29 cellular contexts compared by ENCODE assay signal in the genomic region with DNA sequence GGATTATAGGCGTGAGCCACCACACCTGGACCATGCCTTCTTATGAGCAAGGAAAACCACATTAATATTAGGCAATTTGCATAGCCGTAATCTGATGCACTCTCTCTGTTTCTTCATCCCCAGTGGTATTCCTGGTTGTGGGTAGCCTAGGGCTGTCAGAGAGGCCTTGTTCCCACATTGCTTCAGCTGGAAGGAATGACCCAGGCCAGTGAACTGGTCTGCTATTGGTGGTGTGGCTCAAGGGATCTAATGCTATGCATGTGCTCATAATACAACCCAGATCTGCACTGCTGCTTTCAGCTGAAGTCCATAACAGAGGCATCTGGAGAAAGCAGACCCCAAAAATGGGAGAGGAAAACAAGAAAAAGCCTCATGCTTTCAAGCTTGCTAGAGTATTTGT. TPM values are rescaled to one million over a fixed set of nuclear protein-coding genes. Genes with fewer than 3 reads are reported as not detected.
DNase-seq lines count a peak whose midpoint lies in the region; ATAC-seq and TF ChIP-seq lines count a peak whose summit lies in the region.
"Had no signal": no experiment of that assay in that cellular context is flagged by ENCODE, and none has a peak within 500 bp of the region (broad histone marks: within the 10 kb centered on the region; RNA-seq: fewer than 3 reads in every experiment).

No MANE protein-coding gene starts in this region.

- 90 to 91% methylated on average over 2 of the region's 2 CpGs for WGBS in sigmoid colon, 2 donors

- H3K9me3 Mint-ChIP-seq in natural killer cell, result no peaks in the 10 kb centered on the region
- H3K9me3 Mint-ChIP-seq: activated CD4-positive, alpha-beta memory T cell treated with anti-CD3 and anti-CD28 coated beads for 36 hours; CD4-positive, alpha-beta memory T cell; stimulated activated naive CD8-positive, alpha-beta T cell treated with anti-CD3 and anti-CD28 coated beads, Interleukin-15, Interleukin-2, amounts not matched to agents 100 ng/mL and 50 ng/mL, for 24 hours had no signal

- no peak for ATAC-seq in HG03196 (IDR thresholded peaks at IDR 0.05; ENCODE audit: unreplicated experiment)
- ATAC-seq in natural killer cell, result no peak
- ATAC-seq: HCT116, upper lobe of right lung had no signal

- peaks cover 0 to 2% of the 10 kb centered on the region in 2 donors for H3K27me3 Mint-ChIP-seq in natural killer cell (ENCODE audit: low read depth in 2 of 2)
- H3K27me3 Mint-ChIP-seq: activated CD4-positive, alpha-beta memory T cell treated with anti-CD3 and anti-CD28 coated beads for 36 hours; CD4-positive, alpha-beta memory T cell; stimulated activated naive CD8-positive, alpha-beta T cell treated with anti-CD3 and anti-CD28 coated beads, Interleukin-15, Interleukin-2, amounts not matched to agents 100 ng/mL and 50 ng/mL, for 24 hours had no signal

- no peak for TF ChIP-seq EP300 in sigmoid colon (IDR thresholded peaks at IDR 0.05)

- no peaks in the 10 kb centered on the region for H3K9me3 ChIP-seq in sigmoid colon
- H3K9me3 ChIP-seq: upper lobe of right lung had no signal

- no peak overlapping the region for H3K4me3 Mint-ChIP-seq in natural killer cell
- H3K4me3 Mint-ChIP-seq: activated CD4-positive, alpha-beta memory T cell treated with anti-CD3 and anti-CD28 coated beads for 36 hours; CD4-positive, alpha-beta memory T cell; stimulated activated naive CD8-positive, alpha-beta T cell treated with anti-CD3 and anti-CD28 coated beads, Interleukin-15, Interleukin-2, amounts not matched to agents 100 ng/mL and 50 ng/mL, for 24 hours had no signal

- intact Hi-C loops in sigmoid colon (cut with DNase I), result loop anchor here (10.0 kb wide), 1 partner anchor 151 kb away; no protein-coding TSS in a partner anchor
- intact Hi-C loops in natural killer cell (cut with micrococcal nuclease), result no loop called here

- TF ChIP-seq CTCF in BJ (IDR thresholded peaks at IDR 0.05; ENCODE audit: insufficient read depth, low read depth, low read length) (no peak), epithelial cell of esophagus (IDR thresholded peaks at IDR 0.05; ENCODE audit: insufficient read depth, low read depth, low read length, missing control alignments) (no peak), sigmoid colon (IDR thresholded peaks at IDR 0.05) (no peak), natural killer cell (IDR thresholded peaks at IDR 0.05) (no peak)

- H3K27me3 ChIP-seq in BJ (ENCODE audit: control insufficient read depth, insufficient read depth, low read length) (peaks cover 2% of the 10 kb centered on the region; the same call in 1 of the 2 replicates), sigmoid colon (no peaks in the 10 kb centered on the region)
- H3K27me3 ChIP-seq: dorsolateral prefrontal cortex, spleen, upper lobe of right lung had no signal

- H3K4me1 ChIP-seq in sigmoid colon, result peaks cover 0 to 4% (median 0%) of the 10 kb centered on the region in 4 donors

- H3K4me3 ChIP-seq in BJ (ENCODE audit: low read depth, low read length) (no peak overlapping the region), epithelial cell of esophagus (ENCODE audit: low read length) (no peak overlapping the region), sigmoid colon (no peak overlapping the region)
- H3K4me3 ChIP-seq: dorsolateral prefrontal cortex, lung, spleen, upper lobe of right lung had no signal

- H3K36me3 ChIP-seq in BJ (ENCODE audit: control insufficient read depth, insufficient read depth, low read length) (no peaks in the 10 kb centered on the region), sigmoid colon (no peaks in the 10 kb centered on the region)
- H3K36me3 ChIP-seq: spleen, upper lobe of right lung had no signal

- no peak overlapping the region for H3K27ac Mint-ChIP-seq in natural killer cell
- H3K27ac Mint-ChIP-seq: activated CD4-positive, alpha-beta memory T cell treated with anti-CD3 and anti-CD28 coated beads for 36 hours; CD4-positive, alpha-beta memory T cell; stimulated activated naive CD8-positive, alpha-beta T cell treated with anti-CD3 and anti-CD28 coated beads, Interleukin-15, Interleukin-2, amounts not matched to agents 100 ng/mL and 50 ng/mL, for 24 hours had no signal

- POLR2A ChIA-PET in BJ (lab: Charles Lee), result no interaction called here

- DNase-seq in BJ (ENCODE audit: low read depth) (peak; percentile 29), LHCN-M2 (ENCODE audit: low read depth) (peak; percentile 4), epithelial cell of esophagus (ENCODE audit: low read depth) (peak; percentile 39), myocyte (ENCODE audit: low read depth) (peak; percentile 64), sigmoid colon (no peak), natural killer cell (no peak)
- DNase-seq in activated effector memory CD4-positive, alpha-beta T cell treated with Interleukin-2 at 50 U/mL for 16 hours, result no peak
- DNase-seq: ACHN; activated CD4-positive, alpha-beta memory T cell treated with anti-CD3 and anti-CD28 coated beads for 36 hours; activated CD4-positive, CD25-positive, alpha-beta regulatory T cell; amniotic stem cell; CD4-positive, alpha-beta memory T cell; central memory CD4-positive, alpha-beta T cell; DMS 273 treated with DMSO at 0.1 percent for 48 hours; dorsolateral prefrontal cortex; GF-D8; kidney; NCI-H1048; NCI-H2029; nucleus accumbens; SHP77; spleen; stimulated activated CD4-positive, alpha-beta T cell treated with anti-CD3 and anti-CD28 coated beads, Interleukin-4, amount 100 ng/mL, for 4 hours; SW 1271; upper lobe of right lung had no signal

- peaks cover 3 to 5% of the 10 kb centered on the region in 2 donors for H3K4me1 Mint-ChIP-seq in natural killer cell

- TF ChIP-seq POLR2A in sigmoid colon (IDR thresholded peaks at IDR 0.05), result no peak

- CTCF ChIA-PET in BJ (lab: Yijun Ruan, JAX), result interaction anchor here (0.8 kb wide), 2 partner anchors 9 to 83 kb away, joined by 3 read pairs; no protein-coding TSS in a partner anchor

- no peaks in the 10 kb centered on the region for H3K36me3 Mint-ChIP-seq in natural killer cell
- H3K36me3 Mint-ChIP-seq: activated CD4-positive, alpha-beta memory T cell treated with anti-CD3 and anti-CD28 coated beads for 36 hours; CD4-positive, alpha-beta memory T cell had no signal

- no peak overlapping the region for H3K27ac ChIP-seq in sigmoid colon
- H3K27ac ChIP-seq: dorsolateral prefrontal cortex, spleen, upper lobe of right lung had no signal

RNA-seq across cellular contexts. Expression of a gene that starts 33.1 kb away (rescaled TPM):
- polyA plus RNA-seq in BJ (2011; rRNA removed), result 7.5 and 13.9 TPM in 2 replicates
- polyA minus RNA-seq in BJ (2011; rRNA and poly(A)+ RNA removed), result 8.0 and 9.7 TPM in 2 replicates
- 29.0 and 34.9 TPM in 2 replicates for total RNA-seq in LHCN-M2 (2014; rRNA removed)
- polyA plus RNA-seq in LHCN-M2 (2012), result 6.0 TPM
- total RNA-seq in myocyte, result 12.3 and 13.2 TPM in 2 replicates
- 3.4 TPM for polyA plus RNA-seq in myocyte (2012)
- total RNA-seq in sigmoid colon, result 10 to 100 TPM in 2 of 4 donors, 1 to 10 TPM in 2; 6.7 to 13.0 (median 10.1) TPM
- 1 to 10 TPM; 3.5 to 5.2 (median 3.6) TPM for polyA plus RNA-seq in sigmoid colon
- total RNA-seq in natural killer cell, result 10 to 100 TPM; 28.7 to 47.1 (median 33.4) TPM

Comparison
In these comparisons a context has a peak if more than half of its experiments do, and no peak if none do; other contexts are left out.
1. DNase-seq: peak in BJ (single experiment), LHCN-M2 (single experiment), epithelial cell of esophagus (single experiment) and myocyte (single experiment); none in activated effector memory CD4-positive, alpha-beta T cell treated with Interleukin-2 at 50 U/mL for 16 hours (single experiment), sigmoid colon (single experiment) and natural killer cell (single experiment).